Comparison of ENCODE assay signal across 19 cellular contexts in genomic region chr10:131076341-131076740, GRCh38.
DNase-seq lines count a peak whose midpoint lies in the region; ATAC-seq and TF ChIP-seq lines count a peak whose summit lies in the region.
"Had no signal": no experiment of that assay in that cellular context is flagged by ENCODE, and none has a peak within 500 bp of the region (broad histone marks: within the 10 kb centered on the region; RNA-seq: fewer than 3 reads in every experiment).

No MANE protein-coding gene starts in this region.

- H3K36me3 ChIP-seq in lung (ENCODE audit: control insufficient read depth in 2 of 2, insufficient read depth in 2 of 2, low read length in 2 of 2) (no peaks in the 10 kb centered on the region), trophoblast cell (ENCODE audit: control insufficient read depth in 1 of 2, insufficient read depth in 2 of 2, low read length in 2 of 2) (no peaks in the 10 kb centered on the region)
- H3K36me3 ChIP-seq: BLaER1 had no signal

- H2BK12ac ChIP-seq in trophoblast cell (ENCODE audit: low read length): no peak overlapping the region

- H3K27me3 ChIP-seq in right cardiac atrium (ENCODE audit: control insufficient read depth, insufficient read depth) (no peaks in the 10 kb centered on the region), lung (ENCODE audit: control insufficient read depth, insufficient read depth) (no peaks in the 10 kb centered on the region), trophoblast cell (ENCODE audit: insufficient read depth, low read length) (no peaks in the 10 kb centered on the region)
- H3K27me3 ChIP-seq: BLaER1 had no signal

- H3K4me1 Mint-ChIP-seq in MCF 10A (ENCODE audit: insufficient read depth, unreplicated experiment) (no peaks in the 10 kb centered on the region), progenitor cell of endocrine pancreas (ENCODE audit: low read depth) (no peaks in the 10 kb centered on the region)
- H3K4me1 Mint-ChIP-seq: CD14-positive monocyte; CD4-positive, alpha-beta memory T cell had no signal

- H3K23ac ChIP-seq in trophoblast cell (ENCODE audit: low read length): no peak overlapping the region

- CTCF ChIA-PET in MCF 10A (lab: Yijun Ruan, JAX): interaction anchor here (0.8 kb wide), 1 partner anchor 798 kb away, joined by 3 read pairs; no protein-coding TSS in a partner anchor

- TF ChIP-seq CTCF in lung (IDR thresholded peaks at IDR 0.05; ENCODE audit: control extremely low read depth, extremely low read depth) (no peak), MCF 10A (IDR thresholded peaks at IDR 0.05; ENCODE audit: unreplicated experiment) (no peak), progenitor cell of endocrine pancreas (IDR thresholded peaks at IDR 0.05; ENCODE audit: unreplicated experiment) (no peak)

- peak overlapping the region; percentile 17 for H4K91ac ChIP-seq in trophoblast cell (ENCODE audit: low read depth, low read length)

- no peak overlapping the region for H2BK120ac ChIP-seq in trophoblast cell (ENCODE audit: insufficient read depth, low read length, poor library complexity)

- POLR2A ChIA-PET in MCF 10A (lab: Yijun Ruan, JAX): no interaction called here

- H3K36me3 Mint-ChIP-seq in MCF 10A (ENCODE audit: insufficient read depth, unreplicated experiment): no peaks in the 10 kb centered on the region
- no peaks in the 10 kb centered on the region for H3K36me3 Mint-ChIP-seq in progenitor cell of endocrine pancreas (ENCODE audit: insufficient read depth)
- H3K36me3 Mint-ChIP-seq: CD14-positive monocyte; CD4-positive, alpha-beta memory T cell had no signal

- H2AFZ ChIP-seq in trophoblast cell (ENCODE audit: insufficient read depth, low read length, poor library complexity): no peak overlapping the region
- H2AFZ ChIP-seq: GM23248 had no signal

- intact Hi-C loops in Right ventricle myocardium inferior (cut with DNase I) (no loop called here), right cardiac atrium (cut with DNase I) (no loop called here), MCF 10A (cut with micrococcal nuclease) (no loop called here)

- no peak overlapping the region for H3K4me3 ChIP-seq in right cardiac atrium (ENCODE audit: low read length)
- no peak overlapping the region for H3K4me3 ChIP-seq in lung
- no peak overlapping the region for H3K4me3 ChIP-seq in trophoblast cell (ENCODE audit: low read depth, low read length)
- H3K4me3 ChIP-seq: A549, BLaER1, GM23248 had no signal

- no peaks in the 10 kb centered on the region for H3K79me1 ChIP-seq in trophoblast cell (ENCODE audit: low read length)

- H3K14ac ChIP-seq in trophoblast cell (ENCODE audit: low read length): no peak overlapping the region

- ATAC-seq in Right ventricle myocardium inferior (no peak), right cardiac atrium (no peak), lung (ENCODE audit: insufficient read depth, low FRiP score) (peak; percentile 10)
- ATAC-seq: A549 had no signal

- no peak overlapping the region for H3K18ac ChIP-seq in trophoblast cell (ENCODE audit: low read length)

- H3K9ac ChIP-seq in trophoblast cell (ENCODE audit: low read length): no peak overlapping the region
- H3K9ac ChIP-seq: BLaER1, GM23248 had no signal

- WGBS in right cardiac atrium: 86% methylated on average over 8 of the region's 8 CpGs
- 89% methylated on average over 8 of the region's 8 CpGs for WGBS in lung, 2 donors
- WGBS in trophoblast cell (ENCODE audit: extremely low coverage, insufficient coverage, insufficient read length): no CpG with 5 or more reads among the region's 8 CpGs

- H3K27me3 Mint-ChIP-seq in MCF 10A (ENCODE audit: insufficient read depth, unreplicated experiment) (no peaks in the 10 kb centered on the region), progenitor cell of endocrine pancreas (peaks cover 12% of the 10 kb centered on the region)
- H3K27me3 Mint-ChIP-seq: CD4-positive, alpha-beta memory T cell had no signal

- no peak overlapping the region for H4K8ac ChIP-seq in trophoblast cell (ENCODE audit: low read depth, low read length)

- H3K27ac Mint-ChIP-seq in MCF 10A (ENCODE audit: low read depth, unreplicated experiment): no peak overlapping the region
- H3K27ac Mint-ChIP-seq in progenitor cell of endocrine pancreas: no peak overlapping the region
- H3K27ac Mint-ChIP-seq: CD14-positive monocyte; CD4-positive, alpha-beta memory T cell had no signal

- no peak overlapping the region for H3K4ac ChIP-seq in trophoblast cell (ENCODE audit: low read depth, low read length)

- no peak overlapping the region for H4K12ac ChIP-seq in trophoblast cell (ENCODE audit: low read depth, low read length)

- BruUV-seq in MCF 10A (replicated peaks; lab: Mats Ljungman, UMichigan): no TSS peak

- no peaks in the 10 kb centered on the region for H3K79me2 ChIP-seq in trophoblast cell (ENCODE audit: control insufficient read depth, insufficient read depth, low read length, poor library complexity)

- H3K4me2 ChIP-seq in trophoblast cell (ENCODE audit: low read length): no peak overlapping the region
- H3K4me2 ChIP-seq: A549, BLaER1 had no signal

- H3K9me3 Mint-ChIP-seq in MCF 10A (ENCODE audit: unreplicated experiment) (no peaks in the 10 kb centered on the region), progenitor cell of endocrine pancreas (ENCODE audit: low read depth) (no peaks in the 10 kb centered on the region)
- H3K9me3 Mint-ChIP-seq: CD4-positive, alpha-beta memory T cell had no signal

- H3K27ac ChIP-seq in right cardiac atrium (ENCODE audit: low read length) (no peak overlapping the region), lung (ENCODE audit: low read depth in 1 of 2, low read length in 1 of 2) (no peak overlapping the region), trophoblast cell (ENCODE audit: low read depth, low read length) (no peak overlapping the region)
- H3K27ac ChIP-seq: 22Rv1, A549, BLaER1, GM23248 had no signal

- no peak overlapping the region for H2BK5ac ChIP-seq in trophoblast cell (ENCODE audit: low read depth, low read length, poor library complexity)

- H2AK5ac ChIP-seq in trophoblast cell (ENCODE audit: low read length): no peak overlapping the region

- H3K4me3 Mint-ChIP-seq in MCF 10A (ENCODE audit: unreplicated experiment) (no peak overlapping the region), progenitor cell of endocrine pancreas (ENCODE audit: low read depth) (no peak overlapping the region)
- H3K4me3 Mint-ChIP-seq: CD14-positive monocyte; CD4-positive, alpha-beta memory T cell had no signal

- H3K9me3 ChIP-seq in right cardiac atrium (ENCODE audit: control insufficient read depth, low read length): no peaks in the 10 kb centered on the region
- peaks cover 0 to 5% of the 10 kb centered on the region in 2 donors for H3K9me3 ChIP-seq in lung (ENCODE audit: control insufficient read depth in 2 of 2, insufficient read depth in 1 of 2, low read length in 1 of 2)
- peaks cover 5% of the 10 kb centered on the region for H3K9me3 ChIP-seq in trophoblast cell (ENCODE audit: insufficient read depth, low read depth, low read length)
- H3K9me3 ChIP-seq: A549, BLaER1 had no signal

- H3K4me1 ChIP-seq in right cardiac atrium (ENCODE audit: control insufficient read depth, insufficient read depth, low read length) (no peaks in the 10 kb centered on the region), lung (ENCODE audit: control insufficient read depth in 2 of 2, insufficient read depth in 2 of 2, low read length in 2 of 2) (no peaks in the 10 kb centered on the region), trophoblast cell (ENCODE audit: control insufficient read depth in 1 of 2, insufficient read depth in 2 of 2, low read length in 2 of 2) (peaks cover 7 to 16% of the 10 kb centered on the region in 2 experiments)
- H3K4me1 ChIP-seq: A549 had no signal

- DNase-seq in Right ventricle myocardium inferior (ENCODE audit: missing footprints) (peak; percentile 31), right cardiac atrium (no peak), lung (ENCODE audit: low spot score) (no peak), trophoblast cell (no peak), MCF 10A (ENCODE audit: unreplicated experiment) (no peak), SK-N-DZ (ENCODE audit: low spot score) (no peak), progenitor cell of endocrine pancreas (ENCODE audit: low spot score, unreplicated experiment) (no peak)
- no peak for DNase-seq in stimulated activated CD4-positive, alpha-beta T cell treated with anti-CD3 and anti-CD28 coated beads, Interleukin-15, amount 100 ng/mL, for 24 hours
- DNase-seq: AML-193; CD4-positive, alpha-beta memory T cell; DMS153; DMS79; GDM1; GM23248; HCEC 1CT had no signal
